ENCODE assay signal across 16 cellular contexts in the genomic region with DNA sequence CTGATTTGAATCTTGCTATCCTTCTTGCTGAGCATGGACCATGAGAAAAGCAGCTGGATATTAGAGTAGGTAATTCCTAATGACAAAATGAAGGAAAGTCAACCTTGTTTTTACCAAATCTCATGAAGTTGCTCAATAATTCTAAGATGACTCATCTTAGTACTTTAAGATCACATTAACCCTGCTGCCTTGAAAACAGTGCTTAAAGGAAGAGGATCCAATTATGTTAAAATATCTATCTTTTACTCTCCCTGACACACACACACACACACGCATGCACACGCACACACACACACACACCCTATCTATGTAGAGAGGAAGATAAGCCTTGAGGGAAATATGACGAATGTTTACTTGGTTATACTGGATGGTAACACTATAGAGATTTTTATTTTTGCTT. TPM values are rescaled to one million over a fixed set of nuclear protein-coding genes. Genes with fewer than 3 reads are reported as not detected.
DNase-seq lines count a peak whose midpoint lies in the region; ATAC-seq, FAIRE-seq and TF ChIP-seq lines count a peak whose summit lies in the region.
"Had no signal": no experiment of that assay in that cellular context is flagged by ENCODE, and none has a peak within 500 bp of the region (broad histone marks: within the 10 kb centered on the region; RNA-seq: fewer than 3 reads in every experiment).

No MANE protein-coding gene starts in this region.

- H3K27ac ChIP-seq in HepG2 (ENCODE audit: extremely low read length, insufficient read depth, low read length) (no peak overlapping the region), right lobe of liver (no peak overlapping the region), OCI-LY3 (ENCODE audit: low read length) (no peak overlapping the region), aorta (ENCODE audit: low read depth in 1 of 2, low read length in 2 of 2) (no peak overlapping the region)
- H3K27ac ChIP-seq: pancreas had no signal

- TF ChIP-seq RAD21 in HepG2 (CRISPR knock-in tag; IDR thresholded peaks at IDR 0.05) = no peak

- no peak for DNase-seq in HepG2 (ENCODE audit: low spot score)
- no peak for DNase-seq in right lobe of liver
- peak; percentile 44 for DNase-seq in fibroblast of gingiva (ENCODE audit: low read depth)
- DNase-seq in aorta = no peak
- DNase-seq in NCI-H2107 (lab: John Stamatoyannopoulos, UW) = no peak
- DNase-seq: activated naive CD8-positive, alpha-beta T cell treated with anti-CD3 and anti-CD28 coated beads, Interleukin-2, amount 50 U/mL, for 24 hours; GOT3; hypothalamus; mesendoderm; NCI-H2029 treated with DMSO at 0.1 percent for 48 hours; pancreas; T-helper 9 cell had no signal

- ATAC-seq in HepG2 (no peak), right lobe of liver (no peak), aorta (ENCODE audit: low FRiP score) (peak; percentile 54), HG03457 (IDR thresholded peaks at IDR 0.05; ENCODE audit: unreplicated experiment) (no peak)
- ATAC-seq in activated CD4-positive, CD25-positive, alpha-beta regulatory T cell treated with anti-CD3 and anti-CD28 coated beads, Interleukin-2, amount 50 U/mL, for 24 hours = no peak
- ATAC-seq: activated naive CD8-positive, alpha-beta T cell treated with anti-CD3 and anti-CD28 coated beads, Interleukin-2, amount 50 U/mL, for 24 hours; pancreas had no signal

- intact Hi-C loops in HepG2 (cut with micrococcal nuclease; ENCODE audit: unreplicated experiment) (no loop called here), right lobe of liver (cut with DNase I) (no loop called here), aorta (cut with DNase I) (no loop called here)

- TF ChIP-seq CTCF in HepG2 (CRISPR knock-in tag; IDR thresholded peaks at IDR 0.05) (no peak), right lobe of liver (IDR thresholded peaks at IDR 0.05) (no peak), OCI-LY3 (IDR thresholded peaks at IDR 0.05; ENCODE audit: low read depth, low read length) (no peak)

- CTCF ChIA-PET in HepG2 (lab: Yijun Ruan, JAX; ENCODE audit: low intra/inter-chr PET ratio, low total read pairs) = no interaction called here

- no peaks in the 10 kb centered on the region for H3K4me1 ChIP-seq in HepG2 (ENCODE audit: insufficient read depth, low read length)
- no peaks in the 10 kb centered on the region for H3K4me1 ChIP-seq in right lobe of liver
- peaks cover 9% of the 10 kb centered on the region for H3K4me1 ChIP-seq in OCI-LY3 (ENCODE audit: low read length)
- H3K4me1 ChIP-seq in aorta (ENCODE audit: control insufficient read depth in 1 of 2, insufficient read depth in 2 of 2, low read length in 2 of 2) = no peaks in the 10 kb centered on the region
- H3K4me1 ChIP-seq: pancreas had no signal

- H3K9me3 ChIP-seq in HepG2 (ENCODE audit: low read length) (no peaks in the 10 kb centered on the region), right lobe of liver (no peaks in the 10 kb centered on the region), OCI-LY3 (ENCODE audit: insufficient read depth, low read length) (no peaks in the 10 kb centered on the region), aorta (ENCODE audit: control insufficient read depth, low read length) (no peaks in the 10 kb centered on the region)
- H3K9me3 ChIP-seq: pancreas had no signal

- H3K27me3 ChIP-seq in HepG2 (ENCODE audit: control insufficient read depth in 1 of 2, insufficient read depth in 2 of 2, low read length in 2 of 2) (peaks cover 0 to 11% of the 10 kb centered on the region in 2 experiments; a peak in 3 of 5 replicates), right lobe of liver (no peaks in the 10 kb centered on the region), OCI-LY3 (ENCODE audit: low read depth, low read length) (no peaks in the 10 kb centered on the region), aorta (ENCODE audit: control insufficient read depth in 1 of 2, insufficient read depth in 2 of 2, low read length in 1 of 2) (no peaks in the 10 kb centered on the region)
- H3K27me3 ChIP-seq: pancreas had no signal

- no peaks in the 10 kb centered on the region for H4K20me1 ChIP-seq in HepG2 (ENCODE audit: insufficient read depth, low read length)
- H4K20me1 ChIP-seq in OCI-LY3 (ENCODE audit: insufficient read depth, low read length) = no peaks in the 10 kb centered on the region

- POLR2A ChIA-PET in HepG2 (lab: Yijun Ruan, JAX) = no interaction called here

- TF ChIP-seq EP300 in HepG2 (IDR thresholded peaks at IDR 0.05; ENCODE audit: low read depth in 2 of 2, low read length in 2 of 2) (no peak), HepG2 (CRISPR knock-in tag; IDR thresholded peaks at IDR 0.05; ENCODE audit: borderline replicate concordance) (no peak)

- no peak overlapping the region for H3K4me2 ChIP-seq in HepG2 (ENCODE audit: low read depth, low read length)
- H3K4me2 ChIP-seq in OCI-LY3 (ENCODE audit: low read length) = peak overlapping the region; percentile 42

- TF ChIP-seq POLR2A in HepG2 (IDR thresholded peaks at IDR 0.05; ENCODE audit: insufficient read depth in 1 of 2, low read depth in 2 of 2, low read length in 2 of 2) = no peak
- TF ChIP-seq POLR2A in right lobe of liver (IDR thresholded peaks at IDR 0.05) = no peak

- WGBS in HepG2 (ENCODE audit: low lambda C conversion rate) = 84% methylated on average over 3 of the region's 3 CpGs
- 60% methylated on average over 3 of the region's 3 CpGs for WGBS in right lobe of liver (ENCODE audit: insufficient coverage, low coverage, low lambda C conversion rate, missing lambda C conversion rate)
- 78 to 83% methylated on average over 3 of the region's 3 CpGs for WGBS in aorta, 2 donors

- BruUV-seq in HepG2 (replicated peaks; lab: Mats Ljungman, UMichigan) = no TSS peak

- H3K9ac ChIP-seq in HepG2 (ENCODE audit: insufficient read depth, low read depth, low read length) (no peak overlapping the region), OCI-LY3 (ENCODE audit: low read length) (no peak overlapping the region)

- H3K36me3 ChIP-seq in HepG2 (replicated peaks in 1 of 2; ENCODE audit: control insufficient read depth in 1 of 2, insufficient read depth in 2 of 2, low read length in 2 of 2) (no peaks in the 10 kb centered on the region), right lobe of liver (no peaks in the 10 kb centered on the region), OCI-LY3 (replicated peaks; ENCODE audit: low read depth, low read length) (no peaks in the 10 kb centered on the region), aorta (ENCODE audit: control insufficient read depth in 1 of 2, insufficient read depth in 2 of 2, low read length in 1 of 2) (no peaks in the 10 kb centered on the region)
- H3K36me3 ChIP-seq: pancreas had no signal

- no peaks in the 10 kb centered on the region for H3K79me2 ChIP-seq in HepG2 (ENCODE audit: insufficient read depth, low read length)
- H3K79me2 ChIP-seq in OCI-LY3 (ENCODE audit: low read length) = no peaks in the 10 kb centered on the region

- in situ Hi-C loops in HepG2 (cut with HindIII; ENCODE audit: extremely low pct_ligation_motif_present, low pct_unique_long_range_greater_than_20kb) = no loop called here

- H2AFZ ChIP-seq in HepG2 (ENCODE audit: low read length) = no peak overlapping the region
- H2AFZ ChIP-seq in OCI-LY3 (ENCODE audit: low read depth, low read length) = no peak overlapping the region

- FAIRE-seq in HepG2 (lab: Jason Lieb, UNC) = no peak
- FAIRE-seq: pancreas had no signal

- H3K4me3 ChIP-seq in HepG2 (replicated peaks in 1 of 3; ENCODE audit: insufficient read depth in 1 of 3, low read depth in 2 of 3, low read length in 3 of 3) = no peak overlapping the region
- H3K4me3 ChIP-seq in right lobe of liver = no peak overlapping the region
- H3K4me3 ChIP-seq in OCI-LY3 (ENCODE audit: low read length) = no peak overlapping the region
- no peak overlapping the region for H3K4me3 ChIP-seq in aorta (ENCODE audit: low read length in 2 of 2)
- H3K4me3 ChIP-seq: pancreas had no signal

RNA-seq across cellular contexts. Expression of gene MYO1E, which starts 16.0 kb away (rescaled TPM):
- total RNA-seq in HepG2 (2016; rRNA removed; fragmentation: Illumina TruSeq; extraction: Trizol) (25.1 and 38.5 TPM in 2 replicates), right lobe of liver (100 to 1,000 TPM in 1 of 6 experiments, 10 to 100 TPM in 5; 45.2 to 139 (median 68.9) TPM), aorta (100 to 1,000 TPM; 163 to 225 TPM)
- total RNA-seq in HepG2 (2016; cell fraction: cytosol; rRNA removed; fragmentation: Illumina TruSeq; extraction: Trizol; ENCODE audit: low read depth) = 6.6 and 8.8 TPM in 2 replicates
- total RNA-seq in HepG2 (2016; cell fraction: insoluble cytoplasmic fraction; rRNA removed; fragmentation: Illumina TruSeq; extraction: Trizol) = 28.4 and 35.1 TPM in 2 replicates
- 6.5 and 7.9 TPM in 2 replicates for total RNA-seq in HepG2 (2016; cell fraction: membrane; rRNA removed; fragmentation: Illumina TruSeq; extraction: Trizol)
- total RNA-seq in HepG2 (2016; cell fraction: nucleus; rRNA removed; fragmentation: Illumina TruSeq; extraction: Trizol) = 32.4 and 33.1 TPM in 2 replicates
- polyA plus RNA-seq in HepG2 (2011; rRNA removed) (12.6 and 15.7 TPM in 2 replicates), aorta (10 to 100 TPM; 44.6 to 47.3 TPM)
- 10.1 and 10.8 TPM in 2 replicates for polyA plus RNA-seq in HepG2 (2011; cell fraction: cytosol; rRNA removed)
- 20.9 and 25.3 TPM in 2 replicates for polyA plus RNA-seq in HepG2 (2011; cell fraction: nucleus; rRNA removed)
- polyA plus RNA-seq in HepG2 (2012) = 26.0 and 36.6 TPM in 2 replicates
- polyA plus RNA-seq in HepG2 (2016; cell fraction: cytosol; fragmentation: Illumina TruSeq; extraction: Trizol; ENCODE audit: low read depth) = 1.1 and 1.6 TPM in 2 replicates
- 22.4 and 25.8 TPM in 2 replicates for polyA plus RNA-seq in HepG2 (2016; cell fraction: insoluble cytoplasmic fraction; fragmentation: Illumina TruSeq; extraction: Trizol; ENCODE audit: low read depth)
- polyA plus RNA-seq in HepG2 (2016; cell fraction: membrane; fragmentation: Illumina TruSeq; extraction: Trizol; ENCODE audit: low read depth) = 2.2 and 2.7 TPM in 2 replicates
- polyA plus RNA-seq in HepG2 (2016; cell fraction: nucleus; fragmentation: Illumina TruSeq; extraction: Trizol; ENCODE audit: insufficient read depth, low read depth) = 15.6 and 16.7 TPM in 2 replicates
- 33.9 and 197 TPM in 2 replicates for polyA minus RNA-seq in HepG2 (2011; rRNA and poly(A)+ RNA removed; ENCODE audit: low replicate concordance)
- 22.2 and 26.0 TPM in 2 replicates for polyA minus RNA-seq in HepG2 (2011; cell fraction: cytosol; rRNA and poly(A)+ RNA removed)
- 47.1 and 47.9 TPM in 2 replicates for polyA minus RNA-seq in HepG2 (2011; cell fraction: nucleus; rRNA and poly(A)+ RNA removed)

RNA-seq across cellular contexts. Expression of gene FAM81A, which starts 49.3 kb away (rescaled TPM):
- total RNA-seq in HepG2 (2016; rRNA removed; fragmentation: Illumina TruSeq; extraction: Trizol) = 0.09 and 0.18 TPM in 2 replicates
- 0.09 and 0.81 TPM in 2 replicates for total RNA-seq in HepG2 (2016; cell fraction: cytosol; rRNA removed; fragmentation: Illumina TruSeq; extraction: Trizol; ENCODE audit: low read depth)
- 0.15 TPM in 1 of 2 replicates, not detected in the other for total RNA-seq in HepG2 (2016; cell fraction: insoluble cytoplasmic fraction; rRNA removed; fragmentation: Illumina TruSeq; extraction: Trizol)
- 0.43 and 1.5 TPM in 2 replicates for total RNA-seq in HepG2 (2016; cell fraction: membrane; rRNA removed; fragmentation: Illumina TruSeq; extraction: Trizol)
- total RNA-seq in HepG2 (2016; cell fraction: nucleus; rRNA removed; fragmentation: Illumina TruSeq; extraction: Trizol) = not detected in 2 replicates
- 0.17 TPM in 1 of 2 replicates, not detected in the other for polyA plus RNA-seq in HepG2 (2011; rRNA removed)
- 0.29 TPM in 1 of 2 replicates, not detected in the other for polyA plus RNA-seq in HepG2 (2011; cell fraction: cytosol; rRNA removed)
- polyA plus RNA-seq in HepG2 (2011; cell fraction: nucleus; rRNA removed) = not detected in 2 replicates
- polyA plus RNA-seq in HepG2 (2012) = not detected in 2 replicates
- 0.92 and 1.0 TPM in 2 replicates for polyA plus RNA-seq in HepG2 (2016; cell fraction: cytosol; fragmentation: Illumina TruSeq; extraction: Trizol; ENCODE audit: low read depth)
- polyA plus RNA-seq in HepG2 (2016; cell fraction: insoluble cytoplasmic fraction; fragmentation: Illumina TruSeq; extraction: Trizol; ENCODE audit: low read depth) = 0.07 and 0.13 TPM in 2 replicates
- polyA plus RNA-seq in HepG2 (2016; cell fraction: membrane; fragmentation: Illumina TruSeq; extraction: Trizol; ENCODE audit: low read depth) = 0.89 and 1.2 TPM in 2 replicates
- polyA plus RNA-seq in HepG2 (2016; cell fraction: nucleus; fragmentation: Illumina TruSeq; extraction: Trizol; ENCODE audit: insufficient read depth, low read depth) = 1.2 TPM in 1 of 2 replicates, not detected in the other
- polyA minus RNA-seq in HepG2 (2011; rRNA and poly(A)+ RNA removed; ENCODE audit: low replicate concordance) = 8.9 TPM in 1 of 2 replicates, not detected in the other
- not detected in 2 replicates for polyA minus RNA-seq in HepG2 (2011; cell fraction: cytosol; rRNA and poly(A)+ RNA removed)
- not detected in 2 replicates for polyA minus RNA-seq in HepG2 (2011; cell fraction: nucleus; rRNA and poly(A)+ RNA removed)
- under 1 TPM in 1 of 6 experiments, not detected in 5; 0.18 TPM for total RNA-seq in right lobe of liver
- 1 to 10 TPM in 1 of 2 donors, under 1 TPM in 1; 0.97 to 1.2 TPM for total RNA-seq in aorta
- under 1 TPM; 0.88 to 0.92 TPM for polyA plus RNA-seq in aorta
- total RNA-seq: G401 had no signal
